ENCODE assay signal across 10 cellular contexts in genomic region chr16:89958068-89958467, GRCh38. TPM values are rescaled to one million over a fixed set of nuclear protein-coding genes. Genes with fewer than 3 reads are reported as not detected.
DNase-seq lines count a peak whose midpoint lies in the region; ATAC-seq and TF ChIP-seq lines count a peak whose summit lies in the region.
"Had no signal": no experiment of that assay in that cellular context is flagged by ENCODE, and none has a peak within 500 bp of the region (broad histone marks: within the 10 kb centered on the region; RNA-seq: fewer than 3 reads in every experiment).

No MANE protein-coding gene starts in this region.

- intact Hi-C loops in Right ventricle myocardium superior (cut with DNase I) (no loop called here), head of caudate nucleus (cut with DNase I) (no loop called here), thyroid gland (cut with DNase I) (no loop called here)

- no peak overlapping the region for H3K4me3 ChIP-seq in right atrium auricular region
- H3K4me3 ChIP-seq in thyroid gland (replicated peaks in 1 of 3): no peak overlapping the region

- H3K4me1 ChIP-seq in right atrium auricular region (no peaks in the 10 kb centered on the region), thyroid gland (no peaks in the 10 kb centered on the region)
- H3K4me1 ChIP-seq: suprapubic skin had no signal

- H3K36me3 ChIP-seq in right atrium auricular region (peaks cover 34% of the 10 kb centered on the region), thyroid gland (peaks cover 5 to 14% of the 10 kb centered on the region in 2 donors)

- H3K27me3 ChIP-seq in right atrium auricular region: no peaks in the 10 kb centered on the region
- H3K27me3 ChIP-seq in thyroid gland: no peaks in the 10 kb centered on the region
- H3K27me3 ChIP-seq: suprapubic skin had no signal

- POLR2A ChIA-PET in RWPE1 (lab: Yijun Ruan, JAX; ENCODE audit: low non-redundant PET): no interaction called here

- TF ChIP-seq CTCF in right atrium auricular region (IDR thresholded peaks at IDR 0.05) (no peak), RWPE1 (conservative IDR thresholded peaks at IDR 0.05; ENCODE audit: low read depth) (no peak), thyroid gland (IDR thresholded peaks at IDR 0.05) (no peak)

- DNase-seq in Right ventricle myocardium superior: peak; percentile 72
- no peak for DNase-seq in right atrium auricular region (ENCODE audit: low spot score)
- peak; percentile 38 for DNase-seq in RWPE1 (ENCODE audit: low spot score)
- peak in 25 of 42 donors; percentile 8 to 59 (median 36) for DNase-seq in head of caudate nucleus
- peak; percentile 27 to 30 for DNase-seq in thyroid gland
- no peak for DNase-seq in stimulated activated CD4-positive, alpha-beta T cell treated with anti-CD3 and anti-CD28 coated beads, Interleukin-2, amount 100 ng/mL, for 24 hours
- DNase-seq in HCEC 1CT: no peak
- no peak for DNase-seq in RPMI8226
- DNase-seq: T-cell had no signal

- WGBS in thyroid gland, 2 donors: 91 to 93% methylated on average over 7 of the region's 7 CpGs

- ATAC-seq in Right ventricle myocardium superior (ENCODE audit: poor library complexity): peak; percentile 68

- H3K27ac ChIP-seq in right atrium auricular region (no peak overlapping the region), RWPE1 (peak overlapping the region; percentile 9), thyroid gland (no peak overlapping the region)
- H3K27ac ChIP-seq: suprapubic skin had no signal

- H3K9me3 ChIP-seq in right atrium auricular region (no peaks in the 10 kb centered on the region), thyroid gland (no peaks in the 10 kb centered on the region)
- H3K9me3 ChIP-seq: suprapubic skin had no signal

- TF ChIP-seq POLR2A in thyroid gland (IDR thresholded peaks at IDR 0.05): no peak

- CTCF ChIA-PET in RWPE1 (lab: Yijun Ruan, JAX): no interaction called here

RNA-seq across cellular contexts. Expression of gene DEF8, which starts 9.5 kb away (rescaled TPM):
- total RNA-seq in Right ventricle myocardium superior (46.7 TPM), right atrium auricular region (10 to 100 TPM; 50.1 to 69.8 TPM), thyroid gland (10 to 100 TPM; 45.0 to 80.9 (median 72.1) TPM)

RNA-seq across cellular contexts. Expression of gene TUBB3, which starts 34.9 kb away (rescaled TPM):
- 1.8 TPM for total RNA-seq in Right ventricle myocardium superior
- total RNA-seq in right atrium auricular region: 1 to 10 TPM; 2.2 to 6.4 TPM
- 1 to 10 TPM in 1 of 4 donors, under 1 TPM in 3; 0.33 to 2.4 (median 0.68) TPM for total RNA-seq in thyroid gland

RNA-seq across cellular contexts. Expression of gene MC1R, which starts 39.4 kb away (rescaled TPM):
- 1.1 TPM for total RNA-seq in Right ventricle myocardium superior
- 1 to 10 TPM in 1 of 2 donors, under 1 TPM in 1; 0.63 to 1.8 TPM for total RNA-seq in right atrium auricular region
- 10 to 100 TPM in 2 of 4 donors, 1 to 10 TPM in 2; 7.7 to 16.2 (median 11.4) TPM for total RNA-seq in thyroid gland

Comparison
In these comparisons a context has a peak if more than half of its experiments do, and no peak if none do; other contexts are left out.
1. DNase-seq: peak in Right ventricle myocardium superior (single experiment), RWPE1 (single experiment), head of caudate nucleus (25 of 42) and thyroid gland (2 of 2); none in right atrium auricular region (single experiment), stimulated activated CD4-positive, alpha-beta T cell treated with anti-CD3 and anti-CD28 coated beads, Interleukin-2, amount 100 ng/mL, for 24 hours (0 of 2), HCEC 1CT (single experiment) and RPMI8226 (single experiment).